ENCODE assay signal across 3 cellular contexts in genomic region chr3:6928064-6928463, GRCh38.
TF ChIP-seq lines count a peak whose summit lies in the region.

No MANE protein-coding gene starts in this region.

TF ChIP-seq in liver, 16 proteins besides CTCF, POLR2A, EP300 and RAD21:
- no peak for TF ChIP-seq GABPA (IDR thresholded peaks at IDR 0.05 in 1 of 2, conservative IDR thresholded peaks at IDR 0.05 in 1 of 2)
- TF ChIP-seq JUND (IDR thresholded peaks at IDR 0.05) = peak in 1 of 2 donors; percentile 50
- TF ChIP-seq TAF1 (conservative IDR thresholded peaks at IDR 0.05) = no peak
- TF ChIP-seq MAX (IDR thresholded peaks at IDR 0.05) = peak; percentile 80
- TF ChIP-seq FOXA1 (IDR thresholded peaks at IDR 0.05) = no peak
- no peak for TF ChIP-seq EGR1 (IDR thresholded peaks at IDR 0.05; ENCODE audit: low read depth in 2 of 2)
- TF ChIP-seq HNF4A (conservative IDR thresholded peaks at IDR 0.05) = peak; percentile 33 to 62
- peak; percentile 16 for TF ChIP-seq SP1 (IDR thresholded peaks at IDR 0.05)
- no peak for TF ChIP-seq HNF4G (IDR thresholded peaks at IDR 0.05)
- TF ChIP-seq NR2F2 (IDR thresholded peaks at IDR 0.05) = no peak
- peak; percentile 61 for TF ChIP-seq REST (IDR thresholded peaks at IDR 0.05)
- peak; percentile 4 for TF ChIP-seq FOXA2 (IDR thresholded peaks at IDR 0.05)
- TF ChIP-seq ZBTB33 (IDR thresholded peaks at IDR 0.05) = peak; percentile 60
- TF ChIP-seq YY1 (IDR thresholded peaks at IDR 0.05) = peak; percentile 68
- TF ChIP-seq, protein P1, sequence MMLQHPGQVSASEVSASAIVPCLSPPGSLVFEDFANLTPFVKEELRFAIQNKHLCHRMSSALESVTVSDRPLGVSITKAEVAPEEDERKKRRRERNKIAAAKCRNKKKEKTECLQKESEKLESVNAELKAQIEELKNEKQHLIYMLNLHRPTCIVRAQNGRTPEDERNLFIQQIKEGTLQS (IDR thresholded peaks at IDR 0.05) = no peak
- TF ChIP-seq RXRA (IDR thresholded peaks at IDR 0.05) = peak in 1 of 2 donors; percentile 72

TF ChIP-seq in HepG2, 621 proteins besides CTCF, POLR2A, EP300 and RAD21:
- TF ChIP-seq RARG (CRISPR knock-in tag; IDR thresholded peaks at IDR 0.05; ENCODE audit: low read depth) = no peak
- TF ChIP-seq ZNF333 (CRISPR knock-in tag; IDR thresholded peaks at IDR 0.05; ENCODE audit: borderline replicate concordance) = no peak
- TF ChIP-seq ZNF446 (CRISPR knock-in tag; IDR thresholded peaks at IDR 0.05) = no peak
- TF ChIP-seq, protein P2, sequence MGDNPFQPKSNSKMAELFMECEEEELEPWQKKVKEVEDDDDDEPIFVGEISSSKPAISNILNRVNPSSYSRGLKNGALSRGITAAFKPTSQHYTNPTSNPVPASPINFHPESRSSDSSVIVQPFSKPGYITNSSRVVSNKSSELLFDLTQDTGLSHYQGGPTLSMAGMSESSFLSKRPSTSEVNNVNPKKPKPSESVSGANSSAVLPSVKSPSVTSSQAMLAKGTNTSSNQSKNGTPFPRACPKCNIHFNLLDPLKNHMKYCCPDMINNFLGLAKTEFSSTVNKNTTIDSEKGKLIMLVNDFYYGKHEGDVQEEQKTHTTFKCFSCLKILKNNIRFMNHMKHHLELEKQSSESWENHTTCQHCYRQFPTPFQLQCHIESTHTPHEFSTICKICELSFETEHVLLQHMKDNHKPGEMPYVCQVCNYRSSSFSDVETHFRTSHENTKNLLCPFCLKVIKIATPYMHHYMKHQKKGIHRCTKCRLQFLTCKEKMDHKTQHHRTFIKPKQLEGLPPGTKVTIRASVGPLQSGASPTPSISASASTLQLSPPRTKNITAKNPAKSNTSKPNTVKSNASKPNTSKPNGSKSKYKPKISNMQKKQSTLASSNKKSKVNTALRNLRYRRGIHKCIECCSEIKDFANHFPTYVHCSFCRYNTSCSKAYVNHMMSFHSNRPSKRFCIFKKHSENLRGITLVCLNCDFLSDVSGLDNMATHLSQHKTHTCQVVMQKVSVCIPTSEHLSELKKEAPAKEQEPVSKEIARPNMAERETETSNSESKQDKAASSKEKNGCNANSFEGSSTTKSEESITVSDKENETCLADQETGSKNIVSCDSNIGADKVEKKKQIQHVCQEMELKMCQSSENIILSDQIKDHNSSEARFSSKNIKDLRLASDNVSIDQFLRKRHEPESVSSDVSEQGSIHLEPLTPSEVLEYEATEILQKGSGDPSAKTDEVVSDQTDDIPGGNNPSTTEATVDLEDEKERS (CRISPR knock-in tag; IDR thresholded peaks at IDR 0.05) = no peak
- no peak for TF ChIP-seq ZNF598 (CRISPR knock-in tag; IDR thresholded peaks at IDR 0.05; ENCODE audit: borderline replicate concordance)
- TF ChIP-seq HOXA7 (CRISPR knock-in tag; IDR thresholded peaks at IDR 0.05) = no peak
- TF ChIP-seq FOSL1 (CRISPR knock-in tag; IDR thresholded peaks at IDR 0.05; ENCODE audit: borderline replicate concordance) = no peak
- no peak for TF ChIP-seq SP4 (CRISPR knock-in tag; IDR thresholded peaks at IDR 0.05)
- TF ChIP-seq, protein P3, sequence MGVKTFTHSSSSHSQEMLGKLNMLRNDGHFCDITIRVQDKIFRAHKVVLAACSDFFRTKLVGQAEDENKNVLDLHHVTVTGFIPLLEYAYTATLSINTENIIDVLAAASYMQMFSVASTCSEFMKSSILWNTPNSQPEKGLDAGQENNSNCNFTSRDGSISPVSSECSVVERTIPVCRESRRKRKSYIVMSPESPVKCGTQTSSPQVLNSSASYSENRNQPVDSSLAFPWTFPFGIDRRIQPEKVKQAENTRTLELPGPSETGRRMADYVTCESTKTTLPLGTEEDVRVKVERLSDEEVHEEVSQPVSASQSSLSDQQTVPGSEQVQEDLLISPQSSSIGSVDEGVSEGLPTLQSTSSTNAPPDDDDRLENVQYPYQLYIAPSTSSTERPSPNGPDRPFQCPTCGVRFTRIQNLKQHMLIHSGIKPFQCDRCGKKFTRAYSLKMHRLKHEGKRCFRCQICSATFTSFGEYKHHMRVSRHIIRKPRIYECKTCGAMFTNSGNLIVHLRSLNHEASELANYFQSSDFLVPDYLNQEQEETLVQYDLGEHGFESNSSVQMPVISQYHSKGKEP (CRISPR knock-in tag; IDR thresholded peaks at IDR 0.05) = no peak
- TF ChIP-seq, protein P4, sequence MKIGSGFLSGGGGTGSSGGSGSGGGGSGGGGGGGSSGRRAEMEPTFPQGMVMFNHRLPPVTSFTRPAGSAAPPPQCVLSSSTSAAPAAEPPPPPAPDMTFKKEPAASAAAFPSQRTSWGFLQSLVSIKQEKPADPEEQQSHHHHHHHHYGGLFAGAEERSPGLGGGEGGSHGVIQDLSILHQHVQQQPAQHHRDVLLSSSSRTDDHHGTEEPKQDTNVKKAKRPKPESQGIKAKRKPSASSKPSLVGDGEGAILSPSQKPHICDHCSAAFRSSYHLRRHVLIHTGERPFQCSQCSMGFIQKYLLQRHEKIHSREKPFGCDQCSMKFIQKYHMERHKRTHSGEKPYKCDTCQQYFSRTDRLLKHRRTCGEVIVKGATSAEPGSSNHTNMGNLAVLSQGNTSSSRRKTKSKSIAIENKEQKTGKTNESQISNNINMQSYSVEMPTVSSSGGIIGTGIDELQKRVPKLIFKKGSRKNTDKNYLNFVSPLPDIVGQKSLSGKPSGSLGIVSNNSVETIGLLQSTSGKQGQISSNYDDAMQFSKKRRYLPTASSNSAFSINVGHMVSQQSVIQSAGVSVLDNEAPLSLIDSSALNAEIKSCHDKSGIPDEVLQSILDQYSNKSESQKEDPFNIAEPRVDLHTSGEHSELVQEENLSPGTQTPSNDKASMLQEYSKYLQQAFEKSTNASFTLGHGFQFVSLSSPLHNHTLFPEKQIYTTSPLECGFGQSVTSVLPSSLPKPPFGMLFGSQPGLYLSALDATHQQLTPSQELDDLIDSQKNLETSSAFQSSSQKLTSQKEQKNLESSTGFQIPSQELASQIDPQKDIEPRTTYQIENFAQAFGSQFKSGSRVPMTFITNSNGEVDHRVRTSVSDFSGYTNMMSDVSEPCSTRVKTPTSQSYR (CRISPR knock-in tag; IDR thresholded peaks at IDR 0.05; ENCODE audit: borderline replicate concordance) = no peak
TF ChIP-seq in HepG2: peak in this region for 0.

TF ChIP-seq in H1, 55 proteins besides CTCF, POLR2A, EP300 and RAD21:
- peak; percentile 29; the same call in 1 of the 2 replicates for TF ChIP-seq CEBPB (IDR thresholded peaks at IDR 0.05; ENCODE audit: low read depth, low read length)
- no peak for TF ChIP-seq NRF1 (IDR thresholded peaks at IDR 0.05; ENCODE audit: low read depth, low read length)
- no peak for TF ChIP-seq SIX5 (IDR thresholded peaks at IDR 0.05; ENCODE audit: low read depth, low read length)
TF ChIP-seq in H1: peak in this region for 1.
